In genomic region chr2:158192515-158193234, GRCh38 we compare ENCODE assay signal across 16 cellular contexts.
A peak's percentile ranks its signal among the peaks of the same experiment; 100 is the strongest.
DNase-seq lines count a peak whose midpoint lies in the region; TF ChIP-seq lines count a peak whose summit lies in the region.
"Had no signal": no experiment of that assay in that cellular context is flagged by ENCODE, and none has a peak within 500 bp of the region (broad histone marks: within the 10 kb centered on the region; RNA-seq: fewer than 3 reads in every experiment).

No MANE protein-coding gene starts in this region.

- no peaks in the 10 kb centered on the region for H3K9me3 Mint-ChIP-seq in activated naive CD4-positive, alpha-beta T cell treated with anti-CD3 and anti-CD28 coated beads, Interleukin-2, amount 50 U/mL, for 24 hours
- H3K9me3 Mint-ChIP-seq in activated naive CD4-positive, alpha-beta T cell treated with anti-CD3 and anti-CD28 coated beads, Interleukin-2, amount 10 ng/mL, durations not matched to agents 7 days and 5 days, result no peaks in the 10 kb centered on the region
- H3K9me3 Mint-ChIP-seq in nephron (no peaks in the 10 kb centered on the region), osteocyte (ENCODE audit: unreplicated experiment) (no peaks in the 10 kb centered on the region)
- H3K9me3 Mint-ChIP-seq: CD8-positive, alpha-beta T cell; HFFc6 had no signal

- H3K36me3 Mint-ChIP-seq in activated naive CD4-positive, alpha-beta T cell treated with anti-CD3 and anti-CD28 coated beads, Interleukin-2, amount 50 U/mL, for 24 hours, result no peaks in the 10 kb centered on the region
- no peaks in the 10 kb centered on the region for H3K36me3 Mint-ChIP-seq in activated naive CD4-positive, alpha-beta T cell treated with anti-CD3 and anti-CD28 coated beads, Interleukin-2, amount 10 ng/mL, durations not matched to agents 7 days and 5 days
- H3K36me3 Mint-ChIP-seq in nephron (ENCODE audit: low read depth), result no peaks in the 10 kb centered on the region
- no peaks in the 10 kb centered on the region for H3K36me3 Mint-ChIP-seq in osteocyte (ENCODE audit: unreplicated experiment)
- H3K36me3 Mint-ChIP-seq: CD8-positive, alpha-beta T cell had no signal

- TF ChIP-seq CTCF in nephron (IDR thresholded peaks at IDR 0.05; ENCODE audit: unreplicated experiment in 3 of 3) (no peak), osteocyte (IDR thresholded peaks at IDR 0.05) (no peak)

- no peak for DNase-seq in activated naive CD4-positive, alpha-beta T cell treated with anti-CD3 and anti-CD28 coated beads, Interleukin-2, amount 10 ng/mL, durations not matched to agents 7 days and 5 days
- DNase-seq in osteocyte (ENCODE audit: extremely low spot score, unreplicated experiment) (no peak), SIG-M5 (lab: John Stamatoyannopoulos, UW) (no peak), KG1 (lab: John Stamatoyannopoulos, UW) (no peak)
- no peak for DNase-seq in central memory CD4-positive, alpha-beta T cell
- DNase-seq: AML-193; Calu3; CD8-positive, alpha-beta T cell; DMS53; DND-41; EL; GOT3; H7; HFFc6 had no signal

- peaks cover 21% of the 10 kb centered on the region for H3K27me3 Mint-ChIP-seq in activated naive CD4-positive, alpha-beta T cell treated with anti-CD3 and anti-CD28 coated beads, Interleukin-2, amount 50 U/mL, for 24 hours
- H3K27me3 Mint-ChIP-seq in activated naive CD4-positive, alpha-beta T cell treated with anti-CD3 and anti-CD28 coated beads, Interleukin-2, amount 10 ng/mL, durations not matched to agents 7 days and 5 days, result peaks cover 20% of the 10 kb centered on the region
- no peaks in the 10 kb centered on the region for H3K27me3 Mint-ChIP-seq in nephron (ENCODE audit: low read depth)
- no peaks in the 10 kb centered on the region for H3K27me3 Mint-ChIP-seq in osteocyte (ENCODE audit: unreplicated experiment)

- CTCF ChIA-PET in activated naive CD4-positive, alpha-beta T cell treated with anti-CD3 and anti-CD28 coated beads, Interleukin-2, amount 10 ng/mL, durations not matched to agents 7 days and 5 days (lab: Charles Lee), result interaction anchor here (1.3 kb wide), 1 partner anchor 13 kb away, joined by 3 read pairs; no protein-coding TSS in a partner anchor

- peaks cover 35% of the 10 kb centered on the region for H3K4me1 Mint-ChIP-seq in activated naive CD4-positive, alpha-beta T cell treated with anti-CD3 and anti-CD28 coated beads, Interleukin-2, amount 50 U/mL, for 24 hours
- H3K4me1 Mint-ChIP-seq in activated naive CD4-positive, alpha-beta T cell treated with anti-CD3 and anti-CD28 coated beads, Interleukin-2, amount 10 ng/mL, durations not matched to agents 7 days and 5 days, result peaks cover 31% of the 10 kb centered on the region
- H3K4me1 Mint-ChIP-seq in nephron, result peaks cover 34% of the 10 kb centered on the region
- H3K4me1 Mint-ChIP-seq in osteocyte (ENCODE audit: unreplicated experiment), result peaks cover 41% of the 10 kb centered on the region

- no peak overlapping the region for H3K4me3 Mint-ChIP-seq in activated naive CD4-positive, alpha-beta T cell treated with anti-CD3 and anti-CD28 coated beads, Interleukin-2, amount 50 U/mL, for 24 hours
- no peak overlapping the region for H3K4me3 Mint-ChIP-seq in activated naive CD4-positive, alpha-beta T cell treated with anti-CD3 and anti-CD28 coated beads, Interleukin-2, amount 10 ng/mL, durations not matched to agents 7 days and 5 days
- no peak overlapping the region for H3K4me3 Mint-ChIP-seq in nephron
- H3K4me3 Mint-ChIP-seq in osteocyte (ENCODE audit: unreplicated experiment), result no peak overlapping the region
- H3K4me3 Mint-ChIP-seq: CD8-positive, alpha-beta T cell; HFFc6 had no signal

- peak overlapping the region; percentile 61 for H3K27ac Mint-ChIP-seq in activated naive CD4-positive, alpha-beta T cell treated with anti-CD3 and anti-CD28 coated beads, Interleukin-2, amount 50 U/mL, for 24 hours
- no peak overlapping the region for H3K27ac Mint-ChIP-seq in activated naive CD4-positive, alpha-beta T cell treated with anti-CD3 and anti-CD28 coated beads, Interleukin-2, amount 10 ng/mL, durations not matched to agents 7 days and 5 days
- H3K27ac Mint-ChIP-seq in nephron (peak overlapping the region; percentile 44 to 99 (median 75)), osteocyte (ENCODE audit: unreplicated experiment) (peak overlapping the region; percentile 68)
- H3K27ac Mint-ChIP-seq: CD8-positive, alpha-beta T cell; HFFc6 had no signal
